11 cellular contexts compared by ENCODE assay signal in the genomic region with DNA sequence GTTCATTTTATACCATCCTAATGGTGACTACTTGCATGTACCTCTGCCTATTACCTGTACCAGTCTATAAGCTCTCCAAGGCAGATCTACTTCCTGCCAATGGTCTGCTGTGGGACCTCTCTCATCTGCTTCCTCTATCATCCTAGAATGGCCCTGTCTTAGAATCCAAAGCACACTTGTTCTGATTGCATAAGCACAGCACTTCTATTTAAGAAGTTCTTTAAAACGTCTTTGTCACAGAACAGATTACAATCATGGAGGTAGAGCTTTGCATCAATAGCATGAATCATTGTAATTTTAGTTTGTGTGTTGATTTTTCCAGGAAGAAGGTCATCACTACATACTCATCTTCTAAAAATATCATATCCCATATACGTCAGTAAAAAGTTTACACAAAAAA.
DNase-seq lines count a peak whose midpoint lies in the region; TF ChIP-seq lines count a peak whose summit lies in the region.
"Had no signal": no experiment of that assay in that cellular context is flagged by ENCODE, and none has a peak within 500 bp of the region (broad histone marks: within the 10 kb centered on the region; RNA-seq: fewer than 3 reads in every experiment).

No MANE protein-coding gene starts in this region.

- no peak overlapping the region for H3K4me3 Mint-ChIP-seq in activated CD4-positive, alpha-beta memory T cell treated with anti-CD3 and anti-CD28 coated beads for 36 hours

- TF ChIP-seq CTCF in AG09319 (IDR thresholded peaks at IDR 0.05; ENCODE audit: low read depth, low read length) (no peak), fibroblast of pulmonary artery (IDR thresholded peaks at IDR 0.05; ENCODE audit: low read length, missing control alignments) (no peak)

- H3K27me3 Mint-ChIP-seq in activated CD4-positive, alpha-beta memory T cell treated with anti-CD3 and anti-CD28 coated beads for 36 hours = no peaks in the 10 kb centered on the region

- DNase-seq in AG09319 (ENCODE audit: extremely low read depth, low read depth) (peak; percentile 2), GM04503 (ENCODE audit: low read depth) (peak; percentile 4), fibroblast of pulmonary artery (ENCODE audit: low read depth) (peak; percentile 70), NCI-H2081 (lab: John Stamatoyannopoulos, UW) (no peak), midbrain (lab: John Stamatoyannopoulos, UW) (no peak), mesenteric fat pad (ENCODE audit: low spot score) (no peak)
- DNase-seq in activated CD4-positive, alpha-beta memory T cell treated with anti-CD3 and anti-CD28 coated beads for 36 hours = no peak
- DNase-seq in stimulated activated CD4-positive, alpha-beta T cell treated with anti-CD3 and anti-CD28 coated beads, Interleukin-4, amount 100 ng/mL, for 24 hours = no peak
- DNase-seq: NCI-H1694 treated with DMSO at 0.1 percent for 48 hours had no signal

- H3K36me3 Mint-ChIP-seq in activated CD4-positive, alpha-beta memory T cell treated with anti-CD3 and anti-CD28 coated beads for 36 hours = no peaks in the 10 kb centered on the region

- intact Hi-C loops in activated CD4-positive, alpha-beta memory T cell treated with anti-CD3 and anti-CD28 coated beads for 36 hours (cut with micrococcal nuclease) = no loop called here

- CTCF ChIA-PET in activated CD4-positive, alpha-beta memory T cell treated with anti-CD3 and anti-CD28 coated beads for 36 hours (lab: Charles Lee) = no interaction called here

- POLR2A ChIA-PET in activated CD4-positive, alpha-beta memory T cell treated with anti-CD3 and anti-CD28 coated beads for 36 hours (lab: Charles Lee) = no interaction called here

- no peaks in the 10 kb centered on the region for H3K9me3 Mint-ChIP-seq in activated CD4-positive, alpha-beta memory T cell treated with anti-CD3 and anti-CD28 coated beads for 36 hours

- peaks cover 5% of the 10 kb centered on the region for H3K4me1 Mint-ChIP-seq in activated CD4-positive, alpha-beta memory T cell treated with anti-CD3 and anti-CD28 coated beads for 36 hours (ENCODE audit: low read depth)

- H3K27ac Mint-ChIP-seq in activated CD4-positive, alpha-beta memory T cell treated with anti-CD3 and anti-CD28 coated beads for 36 hours = peak overlapping the region; percentile 8

- H3K4me3 ChIP-seq in fibroblast of pulmonary artery (replicated peaks; ENCODE audit: low read depth, low read length) = no peak overlapping the region
- H3K4me3 ChIP-seq: right atrium auricular region, suprapubic skin had no signal

Comparison
In these comparisons a context has a peak if more than half of its experiments do, and no peak if none do; other contexts are left out.
1. DNase-seq: peak in AG09319 (single experiment), GM04503 (single experiment) and fibroblast of pulmonary artery (single experiment); none in activated CD4-positive, alpha-beta memory T cell treated with anti-CD3 and anti-CD28 coated beads for 36 hours (single experiment), NCI-H2081 (0 of 2), midbrain (single experiment), mesenteric fat pad (single experiment) and stimulated activated CD4-positive, alpha-beta T cell treated with anti-CD3 and anti-CD28 coated beads, Interleukin-4, amount 100 ng/mL, for 24 hours (single experiment).